In the genomic region with DNA sequence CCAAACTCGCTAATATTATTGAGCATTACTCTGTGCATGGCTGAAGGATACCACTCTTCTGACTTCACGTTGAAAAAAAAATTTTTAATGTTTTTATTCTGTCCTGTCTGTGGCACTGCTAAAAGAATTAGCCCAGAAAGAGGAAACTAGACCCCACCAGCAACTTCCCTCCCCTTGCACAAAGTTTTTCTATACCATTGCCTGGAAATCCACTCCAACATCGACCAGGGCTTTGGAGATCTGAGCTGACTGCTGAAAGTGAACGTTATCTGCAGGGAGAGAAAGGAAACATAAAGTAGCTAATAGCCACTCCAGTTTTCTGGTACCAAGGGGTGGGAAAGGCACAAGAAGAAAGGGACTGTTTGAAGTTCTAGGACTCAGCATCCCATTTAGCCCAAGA, we compare ENCODE assay signal across 1 cellular context.
TF ChIP-seq lines count a peak whose summit lies in the region.

No MANE protein-coding gene starts in this region.

TF ChIP-seq in endothelial cell of umbilical vein, 7 proteins besides CTCF, POLR2A, EP300 and RAD21 (continued from another document):
- TF ChIP-seq FOS (IDR thresholded peaks at IDR 0.05; ENCODE audit: borderline replicate concordance, insufficient read depth, low read length): no peak
